ENCODE assay signal across 1 cellular context in the genomic region with DNA sequence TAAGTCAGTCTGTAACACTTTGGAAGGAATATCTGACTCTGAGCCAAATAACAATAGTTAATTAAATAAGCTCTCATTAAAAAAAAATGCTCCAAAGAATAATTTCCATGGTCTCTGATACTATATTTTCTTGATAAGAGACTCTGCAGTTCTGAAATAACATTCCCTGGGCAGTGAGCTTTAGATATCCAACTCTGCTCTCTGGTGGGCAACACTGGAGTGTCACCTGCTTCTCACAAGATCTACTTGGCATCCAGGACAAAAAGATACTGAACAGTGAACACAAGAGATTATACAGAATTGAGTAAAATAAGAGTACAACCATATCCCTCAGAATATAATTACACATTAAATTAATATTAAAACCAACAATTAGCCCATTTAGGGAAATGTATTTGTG.
TF ChIP-seq lines count a peak whose summit lies in the region.

No MANE protein-coding gene starts in this region.

TF ChIP-seq in GM12878, 131 proteins besides CTCF, POLR2A, EP300 and RAD21:
- TF ChIP-seq SMC3 (IDR thresholded peaks at IDR 0.05; ENCODE audit: borderline replicate concordance, low read length) = peak; percentile 66; the same call in 1 of the 2 replicates
- TF ChIP-seq, protein P1, sequence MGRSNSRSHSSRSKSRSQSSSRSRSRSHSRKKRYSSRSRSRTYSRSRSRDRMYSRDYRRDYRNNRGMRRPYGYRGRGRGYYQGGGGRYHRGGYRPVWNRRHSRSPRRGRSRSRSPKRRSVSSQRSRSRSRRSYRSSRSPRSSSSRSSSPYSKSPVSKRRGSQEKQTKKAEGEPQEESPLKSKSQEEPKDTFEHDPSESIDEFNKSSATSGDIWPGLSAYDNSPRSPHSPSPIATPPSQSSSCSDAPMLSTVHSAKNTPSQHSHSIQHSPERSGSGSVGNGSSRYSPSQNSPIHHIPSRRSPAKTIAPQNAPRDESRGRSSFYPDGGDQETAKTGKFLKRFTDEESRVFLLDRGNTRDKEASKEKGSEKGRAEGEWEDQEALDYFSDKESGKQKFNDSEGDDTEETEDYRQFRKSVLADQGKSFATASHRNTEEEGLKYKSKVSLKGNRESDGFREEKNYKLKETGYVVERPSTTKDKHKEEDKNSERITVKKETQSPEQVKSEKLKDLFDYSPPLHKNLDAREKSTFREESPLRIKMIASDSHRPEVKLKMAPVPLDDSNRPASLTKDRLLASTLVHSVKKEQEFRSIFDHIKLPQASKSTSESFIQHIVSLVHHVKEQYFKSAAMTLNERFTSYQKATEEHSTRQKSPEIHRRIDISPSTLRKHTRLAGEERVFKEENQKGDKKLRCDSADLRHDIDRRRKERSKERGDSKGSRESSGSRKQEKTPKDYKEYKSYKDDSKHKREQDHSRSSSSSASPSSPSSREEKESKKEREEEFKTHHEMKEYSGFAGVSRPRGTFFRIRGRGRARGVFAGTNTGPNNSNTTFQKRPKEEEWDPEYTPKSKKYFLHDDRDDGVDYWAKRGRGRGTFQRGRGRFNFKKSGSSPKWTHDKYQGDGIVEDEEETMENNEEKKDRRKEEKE (IDR thresholded peaks at IDR 0.05) = no peak
